In genomic region chr6:151387581-151387980, GRCh38 we compare ENCODE assay signal across 14 cellular contexts. TPM values are rescaled to one million over a fixed set of nuclear protein-coding genes. Genes with fewer than 3 reads are reported as not detected.
A peak's percentile ranks its signal among the peaks of the same experiment; 100 is the strongest.
DNase-seq lines count a peak whose midpoint lies in the region; ATAC-seq and TF ChIP-seq lines count a peak whose summit lies in the region.
"Had no signal": no experiment of that assay in that cellular context is flagged by ENCODE, and none has a peak within 500 bp of the region (broad histone marks: within the 10 kb centered on the region; RNA-seq: fewer than 3 reads in every experiment).

No MANE protein-coding gene starts in this region.

- H3K27ac Mint-ChIP-seq in activated CD8-positive, alpha-beta memory T cell treated with anti-CD3 and anti-CD28 coated beads, Interleukin-2, amount 10 ng/mL, durations not matched to agents 7 days and 5 days = peak overlapping the region; percentile 68
- peak overlapping the region; percentile 57 for H3K27ac Mint-ChIP-seq in activated CD8-positive, alpha-beta T cell treated with anti-CD3 and anti-CD28 coated beads, Interleukin-2, amount 10 ng/mL, durations not matched to agents 7 days and 5 days

- dilution Hi-C loops in mammary epithelial cell (cut with HindIII; ENCODE audit: low sequenced_read_pairs) = no loop called here

- no peak for DNase-seq in activated CD8-positive, alpha-beta memory T cell treated with anti-CD3 and anti-CD28 coated beads, Interleukin-2, amount 10 ng/mL, durations not matched to agents 7 days and 5 days
- no peak for DNase-seq in activated CD8-positive, alpha-beta memory T cell treated with anti-CD3 and anti-CD28 coated beads for 24 hours
- DNase-seq in activated CD8-positive, alpha-beta T cell treated with anti-CD3 and anti-CD28 coated beads, Interleukin-2, amount 10 ng/mL, durations not matched to agents 7 days and 5 days = no peak
- DNase-seq in stomach = no peak
- DNase-seq in mammary epithelial cell = no peak
- no peak for DNase-seq in NCI-H146 (lab: John Stamatoyannopoulos, UW)
- DNase-seq: colonic mucosa, head of caudate nucleus, NCI-H2171, Peyer's patch, spleen had no signal

- WGBS in gastroesophageal sphincter (ENCODE audit: low coverage in 1 of 2), 2 donors = 81 to 94% methylated on average over 4 of the region's 4 CpGs
- 92 to 96% (median 94%) methylated on average over 4 of the region's 4 CpGs for WGBS in stomach, 5 donors
- WGBS in mammary epithelial cell (ENCODE audit: low coverage, missing lambda C conversion rate) = 92% methylated on average over 4 of the region's 4 CpGs

- peaks cover 4 to 46% (median 7%) of the 10 kb centered on the region in 3 donors for H3K4me1 ChIP-seq in gastroesophageal sphincter
- peaks cover 24 to 47% (median 37%) of the 10 kb centered on the region in 4 donors for H3K4me1 ChIP-seq in stomach
- H3K4me1 ChIP-seq in mammary epithelial cell (ENCODE audit: insufficient read depth, low read length) = peaks cover 17% of the 10 kb centered on the region
- H3K4me1 ChIP-seq: colonic mucosa had no signal

- CTCF ChIA-PET in activated CD8-positive, alpha-beta memory T cell treated with anti-CD3 and anti-CD28 coated beads, Interleukin-2, amount 10 ng/mL, durations not matched to agents 7 days and 5 days (lab: Charles Lee) = interaction anchor here (2.8 kb wide), 1 partner anchor 14 kb away, joined by 19 read pairs; no protein-coding TSS in a partner anchor
- CTCF ChIA-PET in activated CD8-positive, alpha-beta T cell treated with anti-CD3 and anti-CD28 coated beads, Interleukin-2, amount 10 ng/mL, durations not matched to agents 7 days and 5 days (lab: Charles Lee) = interaction anchor here (1.1 to 2.7 kb wide), 2 partner anchors 15 to 54 kb away, joined by 5 to 18 read pairs; no protein-coding TSS in a partner anchor
- CTCF ChIA-PET in mammary epithelial cell (lab: Charles Lee; ENCODE audit: low non-redundant PET) = no interaction called here

- H3K9me3 ChIP-seq in gastroesophageal sphincter = no peaks in the 10 kb centered on the region
- H3K9me3 ChIP-seq in stomach = no peaks in the 10 kb centered on the region
- no peaks in the 10 kb centered on the region for H3K9me3 ChIP-seq in mammary epithelial cell (replicated peaks; ENCODE audit: insufficient read depth, low read length)
- H3K9me3 ChIP-seq: colonic mucosa, Peyer's patch, spleen had no signal

- no peak overlapping the region for H3K4me3 Mint-ChIP-seq in activated CD8-positive, alpha-beta memory T cell treated with anti-CD3 and anti-CD28 coated beads, Interleukin-2, amount 10 ng/mL, durations not matched to agents 7 days and 5 days
- H3K4me3 Mint-ChIP-seq in activated CD8-positive, alpha-beta T cell treated with anti-CD3 and anti-CD28 coated beads, Interleukin-2, amount 10 ng/mL, durations not matched to agents 7 days and 5 days = no peak overlapping the region

- H3K9me3 Mint-ChIP-seq in activated CD8-positive, alpha-beta memory T cell treated with anti-CD3 and anti-CD28 coated beads, Interleukin-2, amount 10 ng/mL, durations not matched to agents 7 days and 5 days (ENCODE audit: low read depth) = no peaks in the 10 kb centered on the region
- H3K9me3 Mint-ChIP-seq in activated CD8-positive, alpha-beta T cell treated with anti-CD3 and anti-CD28 coated beads, Interleukin-2, amount 10 ng/mL, durations not matched to agents 7 days and 5 days (ENCODE audit: insufficient read depth) = no peaks in the 10 kb centered on the region

- H3K27ac ChIP-seq in gastroesophageal sphincter (peak overlapping the region; percentile 6 to 100 (median 61)), stomach (peak overlapping the region in 3 of 5 donors; percentile 99 to 100 (median 100)), mammary epithelial cell (ENCODE audit: insufficient read depth, low read depth, low read length) (no peak overlapping the region)

- TF ChIP-seq CTCF in gastroesophageal sphincter (IDR thresholded peaks at IDR 0.05) (no peak), stomach (IDR thresholded peaks at IDR 0.05) (no peak), mammary epithelial cell (conservative IDR thresholded peaks at IDR 0.05 in 1 of 2, IDR thresholded peaks at IDR 0.05 in 1 of 2; ENCODE audit: extremely low read depth in 1 of 2, insufficient read depth in 1 of 2, low read depth in 1 of 2, low read length in 2 of 2) (no peak)

- TF ChIP-seq POLR2A in gastroesophageal sphincter (IDR thresholded peaks at IDR 0.05) (no peak), stomach (IDR thresholded peaks at IDR 0.05) (no peak)

- intact Hi-C loops in stomach (cut with DNase I; ENCODE audit: low total_unique reads) = no loop called here
- intact Hi-C loops in mammary epithelial cell (cut with micrococcal nuclease) = no loop called here

- peaks cover 25% of the 10 kb centered on the region for H3K36me3 Mint-ChIP-seq in activated CD8-positive, alpha-beta memory T cell treated with anti-CD3 and anti-CD28 coated beads, Interleukin-2, amount 10 ng/mL, durations not matched to agents 7 days and 5 days
- H3K36me3 Mint-ChIP-seq in activated CD8-positive, alpha-beta T cell treated with anti-CD3 and anti-CD28 coated beads, Interleukin-2, amount 10 ng/mL, durations not matched to agents 7 days and 5 days (ENCODE audit: low read depth) = peaks cover 48% of the 10 kb centered on the region

- H2AFZ ChIP-seq in mammary epithelial cell (ENCODE audit: low read depth, low read length) = no peak overlapping the region

- ATAC-seq in activated CD8-positive, alpha-beta memory T cell treated with anti-CD3 and anti-CD28 coated beads, Interleukin-2, amount 10 ng/mL, durations not matched to agents 7 days and 5 days = no peak
- no peak for ATAC-seq in activated CD8-positive, alpha-beta T cell treated with anti-CD3 and anti-CD28 coated beads, Interleukin-2, amount 10 ng/mL, durations not matched to agents 7 days and 5 days
- ATAC-seq in gastroesophageal sphincter (no peak), HG02798 (IDR thresholded peaks at IDR 0.05; ENCODE audit: poor library complexity, unreplicated experiment) (no peak)
- ATAC-seq: K562 had no signal

- no peak overlapping the region for H3K9ac ChIP-seq in mammary epithelial cell (ENCODE audit: insufficient read depth, low read length)

- peaks cover 76% of the 10 kb centered on the region for H3K79me2 ChIP-seq in mammary epithelial cell (ENCODE audit: insufficient read depth, low read length)

- no peaks in the 10 kb centered on the region for H4K20me1 ChIP-seq in mammary epithelial cell (ENCODE audit: insufficient read depth, low read length)

- peaks cover 42% of the 10 kb centered on the region for H3K4me1 Mint-ChIP-seq in activated CD8-positive, alpha-beta memory T cell treated with anti-CD3 and anti-CD28 coated beads, Interleukin-2, amount 10 ng/mL, durations not matched to agents 7 days and 5 days
- peaks cover 50% of the 10 kb centered on the region for H3K4me1 Mint-ChIP-seq in activated CD8-positive, alpha-beta T cell treated with anti-CD3 and anti-CD28 coated beads, Interleukin-2, amount 10 ng/mL, durations not matched to agents 7 days and 5 days (ENCODE audit: low read depth)

- no TSS peak for BruUV-seq in mammary epithelial cell (replicated peaks; lab: Mats Ljungman, UMichigan)

- POLR2A ChIA-PET in activated CD8-positive, alpha-beta T cell treated with anti-CD3 and anti-CD28 coated beads, Interleukin-2, amount 10 ng/mL, durations not matched to agents 7 days and 5 days (lab: Charles Lee) = interaction anchor here (1.0 kb wide), 2 partner anchors 9 to 14 kb away, joined by 4 to 5 read pairs; no protein-coding TSS in a partner anchor

- H3K4me3 ChIP-seq in gastroesophageal sphincter (no peak overlapping the region), stomach (no peak overlapping the region), mammary epithelial cell (replicated peaks in 1 of 3; ENCODE audit: insufficient read depth in 1 of 3, low read depth in 2 of 3, low read length in 3 of 3) (no peak overlapping the region)
- H3K4me3 ChIP-seq: colonic mucosa, K562, Peyer's patch, spleen had no signal

- no peak for TF ChIP-seq EP300 in gastroesophageal sphincter (IDR thresholded peaks at IDR 0.05)
- TF ChIP-seq EP300 in stomach (IDR thresholded peaks at IDR 0.05) = no peak

- in situ Hi-C loops in mammary epithelial cell (cut with MboI; ENCODE audit: low sequenced_read_pairs in 2 of 2) = no loop called here

- no peak overlapping the region for H3K4me2 ChIP-seq in mammary epithelial cell (ENCODE audit: insufficient read depth, low read depth, low read length)

- no peaks in the 10 kb centered on the region for H3K27me3 ChIP-seq in gastroesophageal sphincter
- H3K27me3 ChIP-seq in stomach = no peaks in the 10 kb centered on the region
- no peaks in the 10 kb centered on the region for H3K27me3 ChIP-seq in mammary epithelial cell (ENCODE audit: insufficient read depth, low read length)
- H3K27me3 ChIP-seq: colonic mucosa, Peyer's patch, spleen had no signal

- no peaks in the 10 kb centered on the region for H3K27me3 Mint-ChIP-seq in activated CD8-positive, alpha-beta memory T cell treated with anti-CD3 and anti-CD28 coated beads, Interleukin-2, amount 10 ng/mL, durations not matched to agents 7 days and 5 days
- no peaks in the 10 kb centered on the region for H3K27me3 Mint-ChIP-seq in activated CD8-positive, alpha-beta T cell treated with anti-CD3 and anti-CD28 coated beads, Interleukin-2, amount 10 ng/mL, durations not matched to agents 7 days and 5 days (ENCODE audit: low read depth)

- H3K36me3 ChIP-seq in gastroesophageal sphincter = peaks cover 0 to 6% of the 10 kb centered on the region in 2 donors
- H3K36me3 ChIP-seq in stomach = peaks cover 0 to 4% (median 0%) of the 10 kb centered on the region in 4 donors
- H3K36me3 ChIP-seq in mammary epithelial cell (ENCODE audit: insufficient read depth, low read length) = no peaks in the 10 kb centered on the region
- H3K36me3 ChIP-seq: colonic mucosa, Peyer's patch had no signal

RNA-seq across cellular contexts. Expression of gene ZBTB2, which starts 3.8 kb away (rescaled TPM):
- 10 to 100 TPM; 25.9 to 33.1 TPM for total RNA-seq in activated CD8-positive, alpha-beta memory T cell treated with anti-CD3 and anti-CD28 coated beads, Interleukin-2, amount 10 ng/mL, durations not matched to agents 7 days and 5 days
- 10 to 100 TPM; 24.0 to 25.6 TPM for total RNA-seq in activated CD8-positive, alpha-beta T cell treated with anti-CD3 and anti-CD28 coated beads, Interleukin-2, amount 10 ng/mL, durations not matched to agents 7 days and 5 days
- total RNA-seq in gastroesophageal sphincter (10 to 100 TPM; 11.4 to 15.1 (median 12.4) TPM), stomach (10 to 100 TPM in 1 of 5 donors, 1 to 10 TPM in 3, under 1 TPM in 1; 0.89 to 19.1 (median 7.5) TPM), mammary epithelial cell (10 to 100 TPM in 1 of 2 donors, 1 to 10 TPM in 1; 5.0 to 16.1 TPM)
- polyA plus RNA-seq in stomach (1 to 10 TPM; 5.1 to 7.9 (median 7.5) TPM), mammary epithelial cell (14.6 TPM)
- polyA minus RNA-seq in mammary epithelial cell = 22.4 TPM
